ENCODE assay signal across 11 cellular contexts in genomic region chr6:36807143-36807542, GRCh38. TPM values are rescaled to one million over a fixed set of nuclear protein-coding genes. Genes with fewer than 3 reads are reported as not detected.
"Had no signal": no experiment of that assay in that cellular context is flagged by ENCODE, and none has a peak within 500 bp of the region (broad histone marks: within the 10 kb centered on the region; RNA-seq: fewer than 3 reads in every experiment).

No MANE protein-coding gene starts in this region.

- FAIRE-seq: H1, H54 had no signal

- H3K36me3 ChIP-seq: HAP-1 had no signal

- H3K9me3 Mint-ChIP-seq: GM23338, H9, HFFc6 had no signal

- H3K4me3 Mint-ChIP-seq: GM23338, H9, HFFc6 had no signal

- H3K4me2 ChIP-seq: GM23338 had no signal

- H2AFZ ChIP-seq: GM23248, GM23338 had no signal

- H3K9ac ChIP-seq: GM23248 had no signal

- DNase-seq: GM23248, GOT3, H9, HCEC 1CT, HFFc6 had no signal

- H3K27ac ChIP-seq: GM23248 had no signal

- H3K4me3 ChIP-seq: GM23248, GM23338, HAP-1 had no signal

- ATAC-seq: HCT116 had no signal

- H3K27ac Mint-ChIP-seq: GM23338, H9, HFFc6 had no signal

- H3K9me3 ChIP-seq: HAP-1 had no signal

RNA-seq across cellular contexts. Expression of gene CPNE5, which starts 32.1 kb away (rescaled TPM):
- total RNA-seq: GM23248, H4 had no signal
